In genomic region chr18:48901145-48902022, GRCh38 we compare ENCODE assay signal across 10 cellular contexts. TPM values are rescaled to one million over a fixed set of nuclear protein-coding genes. Genes with fewer than 3 reads are reported as not detected.
DNase-seq lines count a peak whose midpoint lies in the region; ATAC-seq, FAIRE-seq and TF ChIP-seq lines count a peak whose summit lies in the region.
"Had no signal": no experiment of that assay in that cellular context is flagged by ENCODE, and none has a peak within 500 bp of the region (broad histone marks: within the 10 kb centered on the region; RNA-seq: fewer than 3 reads in every experiment).

No MANE protein-coding gene starts in this region.

- peaks cover 7% of the 10 kb centered on the region for H3K4me1 Mint-ChIP-seq in T-helper 2 cell treated with Interferon-gamma antibody and Interleukin-4, amounts not matched to agents 5 μg/mL and 100 μg/mL, for 36 hours (ENCODE audit: low read depth)
- peaks cover 47% of the 10 kb centered on the region for H3K4me1 Mint-ChIP-seq in nephron
- H3K4me1 Mint-ChIP-seq in stimulated activated naive B cell treated with anti-CD40 and anti-IgM and Interleukin-4, amounts not matched to agents 10 μg/mL and 1 μg/mL and 100 μg/mL, for 72 hours: peaks cover 12 to 21% of the 10 kb centered on the region in 2 donors

- no peak overlapping the region for H3K9ac ChIP-seq in endothelial cell of umbilical vein (replicated peaks; ENCODE audit: extremely low read depth, insufficient read depth, low read length)

- H3K27ac ChIP-seq in endothelial cell of umbilical vein (ENCODE audit: insufficient read depth, low read depth, low read length) (peak overlapping the region; percentile 99), urinary bladder (ENCODE audit: low read depth) (peak overlapping the region; percentile 14)

- no peaks in the 10 kb centered on the region for H3K9me3 ChIP-seq in endothelial cell of umbilical vein (replicated peaks; ENCODE audit: control insufficient read depth, insufficient read depth, low read length)

- H3K27me3 ChIP-seq in endothelial cell of umbilical vein (ENCODE audit: control insufficient read depth in 2 of 2, insufficient read depth in 2 of 2, low read length in 2 of 2): no peaks in the 10 kb centered on the region

- CTCF ChIA-PET in endothelial cell of umbilical vein (lab: Charles Lee): interaction anchor here (0.7 to 2.7 kb wide), 15 partner anchors 8 to 337 kb away, joined by 3 to 10 read pairs (median 4); no protein-coding TSS in a partner anchor

- peaks cover 2% of the 10 kb centered on the region for H3K36me3 Mint-ChIP-seq in T-helper 2 cell treated with Interferon-gamma antibody and Interleukin-4, amounts not matched to agents 5 μg/mL and 100 μg/mL, for 36 hours (ENCODE audit: low read depth)
- peaks cover 14% of the 10 kb centered on the region for H3K36me3 Mint-ChIP-seq in nephron (ENCODE audit: low read depth)
- peaks cover 10 to 22% of the 10 kb centered on the region in 2 donors for H3K36me3 Mint-ChIP-seq in stimulated activated naive B cell treated with anti-CD40 and anti-IgM and Interleukin-4, amounts not matched to agents 10 μg/mL and 1 μg/mL and 100 μg/mL, for 72 hours

- H3K4me3 Mint-ChIP-seq in T-helper 2 cell treated with Interferon-gamma antibody and Interleukin-4, amounts not matched to agents 5 μg/mL and 100 μg/mL, for 36 hours: no peak overlapping the region
- H3K4me3 Mint-ChIP-seq in nephron: no peak overlapping the region
- H3K4me3 Mint-ChIP-seq in stimulated activated naive B cell treated with anti-CD40 and anti-IgM and Interleukin-4, amounts not matched to agents 10 μg/mL and 1 μg/mL and 100 μg/mL, for 72 hours: no peak overlapping the region

- peaks cover 12% of the 10 kb centered on the region for H3K27me3 Mint-ChIP-seq in T-helper 2 cell treated with Interferon-gamma antibody and Interleukin-4, amounts not matched to agents 5 μg/mL and 100 μg/mL, for 36 hours (ENCODE audit: low read depth)
- H3K27me3 Mint-ChIP-seq in nephron (ENCODE audit: low read depth): peaks cover 7% of the 10 kb centered on the region
- H3K27me3 Mint-ChIP-seq in stimulated activated naive B cell treated with anti-CD40 and anti-IgM and Interleukin-4, amounts not matched to agents 10 μg/mL and 1 μg/mL and 100 μg/mL, for 72 hours: peaks cover 15 to 26% of the 10 kb centered on the region in 2 donors

- H3K9me3 Mint-ChIP-seq in T-helper 2 cell treated with Interferon-gamma antibody and Interleukin-4, amounts not matched to agents 5 μg/mL and 100 μg/mL, for 36 hours: peaks cover 18% of the 10 kb centered on the region
- peaks cover 25% of the 10 kb centered on the region for H3K9me3 Mint-ChIP-seq in nephron
- peaks cover 16 to 18% of the 10 kb centered on the region in 2 donors for H3K9me3 Mint-ChIP-seq in stimulated activated naive B cell treated with anti-CD40 and anti-IgM and Interleukin-4, amounts not matched to agents 10 μg/mL and 1 μg/mL and 100 μg/mL, for 72 hours

- H3K36me3 ChIP-seq in endothelial cell of umbilical vein (ENCODE audit: control insufficient read depth in 2 of 2, extremely low read depth in 1 of 2, insufficient read depth in 2 of 2, low read length in 2 of 2): no peaks in the 10 kb centered on the region
- H3K36me3 ChIP-seq in urinary bladder (ENCODE audit: insufficient read depth): no peaks in the 10 kb centered on the region

- WGBS in urinary bladder: 40% methylated on average over 4 of the region's 4 CpGs

- H4K20me1 ChIP-seq in endothelial cell of umbilical vein (replicated peaks; ENCODE audit: control insufficient read depth, extremely low read depth, insufficient read depth, low read length): no peaks in the 10 kb centered on the region

- no peak for TF ChIP-seq POLR2A in endothelial cell of umbilical vein (IDR thresholded peaks at IDR 0.05; ENCODE audit: low read depth, low read length)

- dilution Hi-C loops in endothelial cell of umbilical vein (cut with MboI; ENCODE audit: extremely low pct_ligation_motif_present, low sequenced_read_pairs): no loop called here

- DNase-seq in T-helper 2 cell treated with Interferon-gamma antibody and Interleukin-4, amounts not matched to agents 5 μg/mL and 100 μg/mL, for 36 hours (ENCODE audit: low spot score): no peak
- DNase-seq in T-helper 2 cell (no peak), endothelial cell of umbilical vein (ENCODE audit: low read depth, low spot score) (no peak), SW480 (ENCODE audit: low spot score) (no peak)
- DNase-seq in stimulated activated naive B cell treated with anti-CD40 and anti-IgM and Interleukin-4, amounts not matched to agents 10 μg/mL and 1 μg/mL and 100 μg/mL, for 72 hours: no peak
- DNase-seq: effector memory CD4-positive, alpha-beta T cell had no signal

- H3K79me2 ChIP-seq in endothelial cell of umbilical vein (ENCODE audit: control insufficient read depth, insufficient read depth, low read length): no peaks in the 10 kb centered on the region

- intact Hi-C loops in endothelial cell of umbilical vein (cut with micrococcal nuclease): loop anchor here (1.0 to 5.0 kb wide), 7 partner anchors 45 to 276 kb away; no protein-coding TSS in a partner anchor

- H3K9me1 ChIP-seq in endothelial cell of umbilical vein (replicated peaks; ENCODE audit: control insufficient read depth, extremely low read depth, insufficient read depth, low read length): no peaks in the 10 kb centered on the region

- H3K27ac Mint-ChIP-seq in T-helper 2 cell treated with Interferon-gamma antibody and Interleukin-4, amounts not matched to agents 5 μg/mL and 100 μg/mL, for 36 hours: peak overlapping the region; percentile 27
- H3K27ac Mint-ChIP-seq in nephron: peak overlapping the region; percentile 49 to 100 (median 86)
- no peak overlapping the region for H3K27ac Mint-ChIP-seq in stimulated activated naive B cell treated with anti-CD40 and anti-IgM and Interleukin-4, amounts not matched to agents 10 μg/mL and 1 μg/mL and 100 μg/mL, for 72 hours

- TF ChIP-seq CTCF in endothelial cell of umbilical vein (IDR thresholded peaks at IDR 0.05; ENCODE audit: extremely low read depth in 1 of 2, insufficient read depth in 1 of 2, low read depth in 1 of 2, low read length in 2 of 2): no peak
- TF ChIP-seq CTCF in nephron (IDR thresholded peaks at IDR 0.05; ENCODE audit: unreplicated experiment in 3 of 3): no peak

- POLR2A ChIA-PET in endothelial cell of umbilical vein (lab: Charles Lee): interaction anchor here (1.0 kb wide), 1 partner anchor 31 kb away, joined by 3 read pairs; no protein-coding TSS in a partner anchor

- peaks cover 29% of the 10 kb centered on the region for H3K4me1 ChIP-seq in endothelial cell of umbilical vein (ENCODE audit: control insufficient read depth, extremely low read depth, insufficient read depth, low read length)
- H3K4me1 ChIP-seq in urinary bladder (ENCODE audit: insufficient read depth): no peaks in the 10 kb centered on the region

- H3K4me3 ChIP-seq in endothelial cell of umbilical vein (replicated peaks in 1 of 3; ENCODE audit: insufficient read depth in 1 of 3, low read depth in 1 of 3, low read length in 3 of 3): no peak overlapping the region
- H3K4me3 ChIP-seq in urinary bladder (ENCODE audit: low read depth, low read length): no peak overlapping the region

- no TSS peak for BruUV-seq in endothelial cell of umbilical vein (replicated peaks; lab: Mats Ljungman, UMichigan)

- no peak overlapping the region for H3K4me2 ChIP-seq in endothelial cell of umbilical vein (ENCODE audit: insufficient read depth, low read length)

- H2AFZ ChIP-seq in endothelial cell of umbilical vein (ENCODE audit: low read depth, low read length): peak overlapping the region; percentile 26

- no peak for FAIRE-seq in endothelial cell of umbilical vein (lab: Jason Lieb, UNC)
- FAIRE-seq: A204.1 had no signal

- ATAC-seq in stimulated activated naive B cell treated with anti-CD40 and anti-IgM and Interleukin-4, amounts not matched to agents 10 μg/mL and 1 μg/mL and 100 μg/mL, for 72 hours (replicated peaks): no peak
- no peak for ATAC-seq in HG03108 (IDR thresholded peaks at IDR 0.05; ENCODE audit: unreplicated experiment)

TF ChIP-seq in endothelial cell of umbilical vein, 7 proteins besides CTCF, POLR2A, EP300 and RAD21:
- TF ChIP-seq MAX (IDR thresholded peaks at IDR 0.05; ENCODE audit: insufficient read depth, insufficient read length): no peak
- TF ChIP-seq FOS (IDR thresholded peaks at IDR 0.05; ENCODE audit: borderline replicate concordance, insufficient read depth, low read length): no peak

RNA-seq across cellular contexts. Expression of gene SMAD7, which starts 49.4 kb away (rescaled TPM):
- total RNA-seq in endothelial cell of umbilical vein: 3.6 and 4.6 TPM in 2 replicates
- polyA plus RNA-seq in endothelial cell of umbilical vein: 8.0 and 10.2 TPM in 2 replicates
- 4.5 TPM in 2 replicates for polyA plus RNA-seq in endothelial cell of umbilical vein (2011; cell fraction: cytosol; rRNA removed)
- polyA plus RNA-seq in endothelial cell of umbilical vein (2011; cell fraction: nucleus; rRNA removed): 5.0 and 9.0 TPM in 2 replicates
- 1.9 and 3.2 TPM in 2 replicates for polyA plus RNA-seq in endothelial cell of umbilical vein (2012)
- 12.6 and 15.2 TPM in 2 replicates for polyA minus RNA-seq in endothelial cell of umbilical vein
- polyA minus RNA-seq in endothelial cell of umbilical vein (2011; cell fraction: cytosol; rRNA and poly(A)+ RNA removed): 20.6 TPM
- 8.1 and 15.0 TPM in 2 replicates for polyA minus RNA-seq in endothelial cell of umbilical vein (2011; cell fraction: nucleus; rRNA and poly(A)+ RNA removed)
- total RNA-seq in urinary bladder: 25.6 TPM
- polyA plus RNA-seq in urinary bladder: 31.5 TPM
